17 cellular contexts compared by ENCODE assay signal in genomic region chr1:40132383-40133121, GRCh38. TPM values are rescaled to one million over a fixed set of nuclear protein-coding genes. Genes with fewer than 3 reads are reported as not detected.
DNase-seq lines count a peak whose midpoint lies in the region; ATAC-seq, FAIRE-seq and TF ChIP-seq lines count a peak whose summit lies in the region.
"Had no signal": no experiment of that assay in that cellular context is flagged by ENCODE, and none has a peak within 500 bp of the region (broad histone marks: within the 10 kb centered on the region; RNA-seq: fewer than 3 reads in every experiment).

No MANE protein-coding gene starts in this region.

- no peak overlapping the region for H2BK5ac ChIP-seq in mesendoderm (ENCODE audit: low read length)

- H3K9me3 ChIP-seq in SK-N-SH, result no peaks in the 10 kb centered on the region
- H3K9me3 ChIP-seq in keratinocyte (ENCODE audit: control insufficient read depth, low read depth, low read length), result no peaks in the 10 kb centered on the region
- H3K9me3 ChIP-seq in stomach smooth muscle (ENCODE audit: control insufficient read depth in 2 of 2, low read length in 2 of 2), result peaks cover 0 to 4% of the 10 kb centered on the region in 2 donors
- H3K9me3 ChIP-seq in naive thymus-derived CD4-positive, alpha-beta T cell (ENCODE audit: control insufficient read depth in 2 of 3, low read length in 3 of 3), result no peaks in the 10 kb centered on the region

- no peak for TF ChIP-seq EP300 in SK-N-SH (IDR thresholded peaks at IDR 0.05; ENCODE audit: borderline replicate concordance in 1 of 2, low read depth in 1 of 2, low read length in 1 of 2)

- no peaks in the 10 kb centered on the region for H3K79me1 ChIP-seq in mesendoderm (ENCODE audit: low read length)

- H3K4me1 ChIP-seq in SK-N-SH (ENCODE audit: control insufficient read depth in 1 of 2, insufficient read depth in 2 of 2, low read depth in 1 of 2, low read length in 1 of 2), result no peaks in the 10 kb centered on the region
- no peaks in the 10 kb centered on the region for H3K4me1 ChIP-seq in keratinocyte (ENCODE audit: control insufficient read depth, extremely low read depth, insufficient read depth, low read length)
- H3K4me1 ChIP-seq in stomach smooth muscle (ENCODE audit: control insufficient read depth, insufficient read depth, low read length), result peaks cover 6% of the 10 kb centered on the region
- H3K4me1 ChIP-seq in naive thymus-derived CD4-positive, alpha-beta T cell (ENCODE audit: control insufficient read depth in 2 of 2, insufficient read depth in 2 of 2, low read length in 2 of 2), result no peaks in the 10 kb centered on the region
- no peaks in the 10 kb centered on the region for H3K4me1 ChIP-seq in mesendoderm (ENCODE audit: control insufficient read depth, low read depth, low read length)

- TF ChIP-seq CTCF in SK-N-SH (IDR thresholded peaks at IDR 0.05) (no peak), brain microvascular endothelial cell (IDR thresholded peaks at IDR 0.05; ENCODE audit: low read depth, low read length, missing control alignments) (no peak), keratinocyte (optimal IDR thresholded peaks at IDR 0.05 in 1 of 3, IDR thresholded peaks at IDR 0.05 in 1 of 3, conservative IDR thresholded peaks at IDR 0.05 in 1 of 3; ENCODE audit: extremely low read depth in 1 of 3, insufficient read depth in 2 of 3, low read length in 3 of 3) (no peak)

- TF ChIP-seq RAD21 in SK-N-SH (IDR thresholded peaks at IDR 0.05; ENCODE audit: low read length), result no peak

- DNase-seq in SK-N-SH (peak; percentile 38), brain microvascular endothelial cell (no peak), keratinocyte (ENCODE audit: low read depth, low spot score) (no peak), mesendoderm (no peak)
- no peak for DNase-seq in naive thymus-derived CD4-positive, alpha-beta T cell
- DNase-seq: 8988T; activated CD4-positive, alpha-beta T cell treated with anti-CD3 and anti-CD28 coated beads, Interleukin-2, amount 50 U/mL, for 1 hour; activated gamma-delta T cell; DMS 273 treated with DMSO at 0.1 percent for 48 hours; NCI-H226; PC-3; T-helper 1 cell had no signal

- H4K20me1 ChIP-seq in SK-N-SH (ENCODE audit: insufficient read depth) (no peaks in the 10 kb centered on the region), keratinocyte (ENCODE audit: control insufficient read depth, extremely low read depth, insufficient read depth, low read length) (no peaks in the 10 kb centered on the region)

- H3K27me3 Mint-ChIP-seq in naive thymus-derived CD4-positive, alpha-beta T cell, result peaks cover 0 to 22% (median 18%) of the 10 kb centered on the region in 5 donors

- no peak overlapping the region for H3K18ac ChIP-seq in mesendoderm (ENCODE audit: low read length)

- H3K36me3 Mint-ChIP-seq in naive thymus-derived CD4-positive, alpha-beta T cell, result no peaks in the 10 kb centered on the region

- no peak overlapping the region; a peak in 1 of 4 replicates for H3K4me3 ChIP-seq in SK-N-SH (ENCODE audit: low read depth in 2 of 2, low read length in 1 of 2)
- H3K4me3 ChIP-seq in brain microvascular endothelial cell (ENCODE audit: low read depth, low read length), result peak overlapping the region; percentile 48
- no peak overlapping the region for H3K4me3 ChIP-seq in keratinocyte (ENCODE audit: control insufficient read depth in 2 of 3, extremely low read depth in 1 of 3, insufficient read depth in 2 of 3, low read depth in 1 of 3, low read length in 3 of 3)
- H3K4me3 ChIP-seq in stomach smooth muscle (ENCODE audit: low read length in 2 of 2), result peak overlapping the region; percentile 45 to 64
- H3K4me3 ChIP-seq in naive thymus-derived CD4-positive, alpha-beta T cell (ENCODE audit: low read length), result no peak overlapping the region
- no peak overlapping the region for H3K4me3 ChIP-seq in mesendoderm (ENCODE audit: low read length)
- H3K4me3 ChIP-seq: cardiac muscle cell had no signal

- H2AFZ ChIP-seq in SK-N-SH (ENCODE audit: low read depth) (no peak overlapping the region), keratinocyte (ENCODE audit: control insufficient read depth, low read length) (no peak overlapping the region)

- H3K4me3 Mint-ChIP-seq in naive thymus-derived CD4-positive, alpha-beta T cell, result no peak overlapping the region

- no peak for FAIRE-seq in keratinocyte (lab: Jason Lieb, UNC)

- no peaks in the 10 kb centered on the region for H3F3A ChIP-seq in SK-N-SH (replicated peaks; ENCODE audit: insufficient read depth)

- POLR2A ChIA-PET in SK-N-SH (lab: Yijun Ruan, JAX), result no interaction called here
- POLR2A ChIA-PET in naive thymus-derived CD4-positive, alpha-beta T cell (lab: Charles Lee), result no interaction called here

- H3K4me1 Mint-ChIP-seq in naive thymus-derived CD4-positive, alpha-beta T cell, result peaks cover 0 to 3% (median 0%) of the 10 kb centered on the region in 7 donors

- H3K4ac ChIP-seq in mesendoderm (ENCODE audit: low read depth, low read length), result no peak overlapping the region

- H3K9me1 ChIP-seq in keratinocyte (ENCODE audit: control insufficient read depth, extremely low read depth, insufficient read depth, low read length), result no peaks in the 10 kb centered on the region

- no peak overlapping the region for H2AK5ac ChIP-seq in mesendoderm (ENCODE audit: low read length)

- no peak overlapping the region for H4K5ac ChIP-seq in mesendoderm (ENCODE audit: low read length)

- H3K27ac Mint-ChIP-seq in naive thymus-derived CD4-positive, alpha-beta T cell, result no peak overlapping the region

- H3K9me3 Mint-ChIP-seq in naive thymus-derived CD4-positive, alpha-beta T cell, result peaks cover 0 to 3% (median 0%) of the 10 kb centered on the region in 11 donors

- H3K27me3 ChIP-seq in SK-N-SH (ENCODE audit: insufficient read depth) (peaks cover 7% of the 10 kb centered on the region; the same call in 1 of the 2 replicates), brain microvascular endothelial cell (replicated peaks) (peaks cover 3% of the 10 kb centered on the region), keratinocyte (ENCODE audit: control insufficient read depth, extremely low read depth, insufficient read depth, low read length) (no peaks in the 10 kb centered on the region), stomach smooth muscle (ENCODE audit: control insufficient read depth in 1 of 2, insufficient read depth in 2 of 2, low read length in 2 of 2) (peaks cover 12 to 29% of the 10 kb centered on the region in 2 donors), mesendoderm (ENCODE audit: insufficient read depth, low read length, poor library complexity) (no peaks in the 10 kb centered on the region)
- no peaks in the 10 kb centered on the region for H3K27me3 ChIP-seq in naive thymus-derived CD4-positive, alpha-beta T cell (ENCODE audit: control insufficient read depth in 2 of 2, insufficient read depth in 2 of 2, low read length in 2 of 2)
- H3K27me3 ChIP-seq: cardiac muscle cell had no signal

- no peak overlapping the region for H3K56ac ChIP-seq in mesendoderm (ENCODE audit: low read length)

- H2BK120ac ChIP-seq in mesendoderm (ENCODE audit: low read depth, low read length), result no peak overlapping the region

- ATAC-seq in SK-N-SH treated with all-trans-retinoic acid at 6 μM for 48 hours (no peak), GM19328 (IDR thresholded peaks at IDR 0.05; ENCODE audit: unreplicated experiment) (no peak)
- ATAC-seq in naive thymus-derived CD4-positive, alpha-beta T cell, result no peak
- ATAC-seq: esophagus mucosa, PC-3 had no signal

- WGBS in SK-N-SH (ENCODE audit: low lambda C conversion rate), result 79% methylated on average over 13 of the region's 32 CpGs
- WGBS in mesendoderm (ENCODE audit: extremely low coverage, insufficient coverage, low lambda C conversion rate), result no CpG with 5 or more reads among the region's 32 CpGs

- H2BK15ac ChIP-seq in mesendoderm (replicated peaks; ENCODE audit: low read depth), result no peak overlapping the region

- no peak overlapping the region for H4K8ac ChIP-seq in mesendoderm (ENCODE audit: low read depth, low read length)

- in situ Hi-C loops in brain microvascular endothelial cell (cut with HindIII; ENCODE audit: low pct_ligation_motif_present, low sequenced_read_pairs), result no loop called here

- no peaks in the 10 kb centered on the region for H3K79me2 ChIP-seq in SK-N-SH (ENCODE audit: insufficient read depth)
- no peaks in the 10 kb centered on the region for H3K79me2 ChIP-seq in keratinocyte (ENCODE audit: control insufficient read depth, insufficient read depth, low read length)
- no peaks in the 10 kb centered on the region for H3K79me2 ChIP-seq in mesendoderm (ENCODE audit: control insufficient read depth, insufficient read depth, low read length)

- intact Hi-C loops in naive thymus-derived CD4-positive, alpha-beta T cell (cut with micrococcal nuclease), result no loop called here

- H3K9ac ChIP-seq in SK-N-SH, result no peak overlapping the region
- no peak overlapping the region for H3K9ac ChIP-seq in keratinocyte (ENCODE audit: control insufficient read depth, extremely low read depth, insufficient read depth, low read length)
- H3K9ac ChIP-seq in stomach smooth muscle (ENCODE audit: low read length in 2 of 2), result no peak overlapping the region
- H3K9ac ChIP-seq in mesendoderm (ENCODE audit: low read length), result no peak overlapping the region

- H3K27ac ChIP-seq in SK-N-SH (ENCODE audit: low read depth in 2 of 2, low read length in 1 of 2), result no peak overlapping the region
- no peak overlapping the region for H3K27ac ChIP-seq in brain microvascular endothelial cell
- no peak overlapping the region for H3K27ac ChIP-seq in keratinocyte (ENCODE audit: control insufficient read depth, insufficient read depth, low read length)
- H3K27ac ChIP-seq in stomach smooth muscle (ENCODE audit: low read length), result no peak overlapping the region
- H3K27ac ChIP-seq in naive thymus-derived CD4-positive, alpha-beta T cell (ENCODE audit: low read depth, low read length), result no peak overlapping the region
- H3K27ac ChIP-seq in mesendoderm (ENCODE audit: low read depth, low read length), result no peak overlapping the region
- H3K27ac ChIP-seq: cardiac muscle cell had no signal

- CTCF ChIA-PET in SK-N-SH (lab: Yijun Ruan, JAX), result interaction anchor here (0.7 to 3.7 kb wide), 6 partner anchors 11 to 330 kb away, joined by 3 to 17 read pairs (median 6); no protein-coding TSS in a partner anchor
- CTCF ChIA-PET in naive thymus-derived CD4-positive, alpha-beta T cell (lab: Charles Lee), result interaction anchor here (0.6 kb wide), 2 partner anchors 597 to 819 kb away, joined by 3 to 5 read pairs; no protein-coding TSS in a partner anchor

- H3K23ac ChIP-seq in mesendoderm (ENCODE audit: low read length), result no peak overlapping the region

- dilution Hi-C loops in keratinocyte (cut with MboI; ENCODE audit: extremely low pct_ligation_motif_present, low sequenced_read_pairs), result no loop called here

- H3K36me3 ChIP-seq in SK-N-SH (replicated peaks in 1 of 2; ENCODE audit: control insufficient read depth in 1 of 2, insufficient read depth in 2 of 2, low read length in 1 of 2) (no peaks in the 10 kb centered on the region), brain microvascular endothelial cell (replicated peaks) (no peaks in the 10 kb centered on the region), keratinocyte (ENCODE audit: control insufficient read depth in 2 of 2, extremely low read depth in 1 of 2, insufficient read depth in 2 of 2, low read length in 2 of 2) (no peaks in the 10 kb centered on the region), stomach smooth muscle (ENCODE audit: control insufficient read depth in 2 of 2, insufficient read depth in 2 of 2, low read length in 2 of 2) (no peaks in the 10 kb centered on the region), mesendoderm (ENCODE audit: control insufficient read depth, insufficient read depth, low read length) (no peaks in the 10 kb centered on the region)
- no peaks in the 10 kb centered on the region for H3K36me3 ChIP-seq in naive thymus-derived CD4-positive, alpha-beta T cell (ENCODE audit: control insufficient read depth in 2 of 3, insufficient read depth in 3 of 3, low read length in 3 of 3)
- H3K36me3 ChIP-seq: cardiac muscle cell had no signal

- H3K9me2 ChIP-seq in SK-N-SH, result no peaks in the 10 kb centered on the region

- H3K4me2 ChIP-seq in SK-N-SH, result no peak overlapping the region
- peak overlapping the region; percentile 29 for H3K4me2 ChIP-seq in keratinocyte (ENCODE audit: control insufficient read depth, extremely low read depth, insufficient read depth, low read depth, low read length)
- H3K4me2 ChIP-seq in mesendoderm (ENCODE audit: low read length), result no peak overlapping the region

RNA-seq across cellular contexts. Expression of gene RLF, which starts 28.6 kb away (rescaled TPM):
- 2.3 and 3.0 TPM in 2 replicates for polyA plus RNA-seq in SK-N-SH (2012; rRNA removed)
- polyA plus RNA-seq in SK-N-SH (2012; cell fraction: cytosol; rRNA removed), result 2.9 and 3.3 TPM in 2 replicates
- polyA plus RNA-seq in SK-N-SH (2012; cell fraction: nucleus; rRNA removed), result 3.4 and 7.3 TPM in 2 replicates
- polyA plus RNA-seq in keratinocyte, result 7.0 to 10.7 TPM (median 7.5 TPM) in 3 replicates
- 12.4 TPM for polyA plus RNA-seq in keratinocyte (2011; ENCODE audit: low read depth)
- 3.3 and 7.5 TPM in 2 replicates for polyA plus RNA-seq in keratinocyte (2011; cell fraction: cytosol; rRNA removed)
- polyA plus RNA-seq in keratinocyte (2011; cell fraction: nucleus; rRNA removed), result 13.1 and 15.0 TPM in 2 replicates
- 8.0 and 17.1 TPM in 2 replicates for polyA plus RNA-seq in keratinocyte (2012; ENCODE audit: low replicate concordance)
- 2.0 to 26.3 TPM (median 12.0 TPM) in 3 replicates for polyA minus RNA-seq in keratinocyte
- polyA minus RNA-seq in keratinocyte (2011; cell fraction: cytosol; rRNA and poly(A)+ RNA removed), result 8.1 TPM
- 16.9 and 32.9 TPM in 2 replicates for polyA minus RNA-seq in keratinocyte (2011; cell fraction: nucleus; rRNA and poly(A)+ RNA removed)
- 10 to 100 TPM; 20.9 to 28.6 (median 24.7) TPM for total RNA-seq in naive thymus-derived CD4-positive, alpha-beta T cell
- 10 to 100 TPM in 1 of 2 donors, 1 to 10 TPM in 1; 9.9 to 13.0 TPM for polyA plus RNA-seq in naive thymus-derived CD4-positive, alpha-beta T cell
- 7.8 TPM for polyA plus RNA-seq in mesendoderm (2013, experiment 1 of 2)
- polyA plus RNA-seq in mesendoderm (2013, experiment 2 of 2), result 7.9 TPM

RNA-seq across cellular contexts. Expression of gene PPT1, which starts 35.5 kb away (rescaled TPM):
- polyA plus RNA-seq in SK-N-SH (2012; rRNA removed) (26.0 and 37.6 TPM in 2 replicates), keratinocyte (43.8 to 58.9 TPM (median 52.7 TPM) in 3 replicates)
- 37.4 and 38.5 TPM in 2 replicates for polyA plus RNA-seq in SK-N-SH (2012; cell fraction: cytosol; rRNA removed)
- polyA plus RNA-seq in SK-N-SH (2012; cell fraction: nucleus; rRNA removed), result 11.1 and 21.7 TPM in 2 replicates
- polyA plus RNA-seq in keratinocyte (2011; ENCODE audit: low read depth), result 12.7 TPM
- 24.5 and 47.3 TPM in 2 replicates for polyA plus RNA-seq in keratinocyte (2011; cell fraction: cytosol; rRNA removed)
- polyA plus RNA-seq in keratinocyte (2011; cell fraction: nucleus; rRNA removed), result 49.6 and 53.2 TPM in 2 replicates
- polyA plus RNA-seq in keratinocyte (2012; ENCODE audit: low replicate concordance), result 34.9 and 47.2 TPM in 2 replicates
- polyA minus RNA-seq in keratinocyte, result 27.7 to 58.7 TPM (median 50.4 TPM) in 3 replicates
- polyA minus RNA-seq in keratinocyte (2011; cell fraction: cytosol; rRNA and poly(A)+ RNA removed), result 17.3 TPM
- polyA minus RNA-seq in keratinocyte (2011; cell fraction: nucleus; rRNA and poly(A)+ RNA removed), result 22.8 and 49.0 TPM in 2 replicates
- total RNA-seq in naive thymus-derived CD4-positive, alpha-beta T cell, result 100 to 1,000 TPM in 2 of 5 experiments, 10 to 100 TPM in 3; 51.8 to 114 (median 62.6) TPM
- polyA plus RNA-seq in naive thymus-derived CD4-positive, alpha-beta T cell, result 100 to 1,000 TPM; 240 to 264 TPM
- 153 TPM for polyA plus RNA-seq in mesendoderm (2013, experiment 1 of 2)
- 151 TPM for polyA plus RNA-seq in mesendoderm (2013, experiment 2 of 2)

Comparison
In these comparisons a context has a peak if more than half of its experiments do, and no peak if none do; other contexts are left out.
1. H3K4me3 ChIP-seq: peak in brain microvascular endothelial cell (single experiment) and stomach smooth muscle (2 of 2); none in SK-N-SH (0 of 2), keratinocyte (0 of 3), naive thymus-derived CD4-positive, alpha-beta T cell (single experiment) and mesendoderm (single experiment).